Comparison of ENCODE assay signal across 22 cellular contexts in the genomic region with DNA sequence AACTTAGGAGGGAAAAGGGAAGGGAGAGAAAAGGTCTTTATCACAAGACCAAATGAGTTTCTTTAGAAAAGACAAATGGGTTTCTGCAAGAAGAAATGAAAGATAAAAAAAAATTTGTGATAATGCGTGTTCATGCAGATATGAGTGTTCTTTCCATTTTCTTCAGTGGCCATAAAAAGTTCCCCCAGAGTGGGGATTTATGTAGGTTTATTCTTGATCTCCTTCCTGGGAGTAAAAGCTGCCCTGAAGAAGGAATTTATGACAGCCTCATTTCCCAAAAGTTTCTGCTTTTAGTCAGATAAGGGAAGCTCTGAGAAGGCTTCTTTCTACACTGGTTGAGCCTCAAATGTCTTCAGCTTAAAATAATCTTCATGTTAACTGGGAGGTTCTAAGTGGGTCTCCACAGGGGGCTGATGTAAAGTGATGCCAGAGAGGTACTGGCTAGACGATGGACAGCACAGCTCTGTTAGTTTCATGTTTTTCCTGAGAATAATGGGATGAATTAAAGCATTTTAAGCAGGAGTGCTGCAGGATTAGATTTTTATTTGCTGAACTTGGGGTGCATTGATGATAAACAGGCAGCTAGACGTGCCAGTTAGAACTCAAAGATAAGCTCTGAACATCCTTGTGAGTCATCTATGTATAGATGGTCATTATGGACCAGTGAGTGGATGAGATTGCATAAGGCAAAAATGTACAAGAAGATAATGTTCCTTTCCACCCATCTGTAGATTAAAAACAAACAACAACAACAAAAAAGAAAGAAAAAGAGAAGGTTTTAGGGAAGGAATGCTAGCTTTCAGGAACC.
A peak's percentile ranks its signal among the peaks of the same experiment; 100 is the strongest.
DNase-seq lines count a peak whose midpoint lies in the region; FAIRE-seq and TF ChIP-seq lines count a peak whose summit lies in the region.
"Had no signal": no experiment of that assay in that cellular context is flagged by ENCODE, and none has a peak within 500 bp of the region (broad histone marks: within the 10 kb centered on the region; RNA-seq: fewer than 3 reads in every experiment).

No MANE protein-coding gene starts in this region.

- H3K36me3 ChIP-seq in neutrophil (no peaks in the 10 kb centered on the region), kidney (ENCODE audit: control insufficient read depth in 1 of 2, insufficient read depth in 2 of 2, low read length in 2 of 2) (no peaks in the 10 kb centered on the region)
- H3K36me3 ChIP-seq: breast epithelium had no signal

- DNase-seq in CD14-positive monocyte (ENCODE audit: low spot score) (no peak), NCI-H226 (peak; percentile 52), coronary artery (ENCODE audit: low spot score) (no peak), NCI-H1930 (lab: John Stamatoyannopoulos, UW) (no peak), kidney (no peak), T-helper 2 cell (no peak)
- DNase-seq: ACHN; activated CD4-positive, alpha-beta T cell treated with anti-CD3 and anti-CD28 coated beads, Interleukin-2, amount 50 U/mL, for 4 hours; activated T-cell treated with anti-CD3 and anti-CD28 coated beads, Interleukin-2, amount 50 U/mL, for 4 hours; CD4-positive, alpha-beta memory T cell; DMS79; effector memory CD4-positive, alpha-beta T cell; GOT3; left ventricle myocardium superior; NCI-H146; NCI-H510A treated with DMSO at 0.1 percent for 48 hours; SHP77 had no signal

- H3K27ac ChIP-seq in cingulate gyrus (ENCODE audit: low read depth, low read length) (peak overlapping the region; percentile 43), neutrophil (peak overlapping the region; percentile 68), coronary artery (no peak overlapping the region), kidney (ENCODE audit: low read depth in 2 of 2, low read length in 2 of 2) (no peak overlapping the region)

- H3K27ac Mint-ChIP-seq in CD14-positive monocyte: peak overlapping the region in 6 of 7 donors; percentile 45 to 87 (median 78)
- H3K27ac Mint-ChIP-seq: activated naive CD8-positive, alpha-beta T cell; CD4-positive, alpha-beta memory T cell; stimulated activated memory B cell treated with anti-CD40 and anti-IgM and Interleukin-4, amounts not matched to agents 10 μg/mL and 1 μg/mL and 100 μg/mL, for 72 hours had no signal

- intact Hi-C loops in CD14-positive monocyte (cut with micrococcal nuclease) (no loop called here), kidney (cut with DNase I) (no loop called here)

- H3K4me3 ChIP-seq in neutrophil (ENCODE audit: low read depth in 1 of 2, low read length in 1 of 2) (no peak overlapping the region), coronary artery (no peak overlapping the region), kidney (ENCODE audit: low read length in 2 of 2) (no peak overlapping the region)
- H3K4me3 ChIP-seq: breast epithelium had no signal

- H3K9ac ChIP-seq in kidney (ENCODE audit: low read length in 2 of 2): no peak overlapping the region

- H3K4me3 Mint-ChIP-seq in CD14-positive monocyte: no peak overlapping the region
- H3K4me3 Mint-ChIP-seq: activated naive CD8-positive, alpha-beta T cell; activated T-cell treated with anti-CD3 and anti-CD28 coated beads, Interleukin-2, amount 50 U/mL, for 4 hours; CD4-positive, alpha-beta memory T cell; stimulated activated memory B cell treated with anti-CD40 and anti-IgM and Interleukin-4, amounts not matched to agents 10 μg/mL and 1 μg/mL and 100 μg/mL, for 72 hours had no signal

- peaks cover 74 to 76% of the 10 kb centered on the region in 2 experiments for H3K4me1 ChIP-seq in neutrophil (ENCODE audit: control insufficient read depth in 1 of 2, insufficient read depth in 1 of 2, low read depth in 1 of 2, low read length in 1 of 2)
- H3K4me1 ChIP-seq in kidney (ENCODE audit: control insufficient read depth in 1 of 2, insufficient read depth in 1 of 2, low read depth in 1 of 2, low read length in 2 of 2): no peaks in the 10 kb centered on the region

- H3K27me3 Mint-ChIP-seq in CD14-positive monocyte (ENCODE audit: low read depth in 3 of 3): peaks cover 0 to 2% (median 0%) of the 10 kb centered on the region in 3 donors
- H3K27me3 Mint-ChIP-seq: stimulated activated memory B cell treated with anti-CD40 and anti-IgM and Interleukin-4, amounts not matched to agents 10 μg/mL and 1 μg/mL and 100 μg/mL, for 72 hours had no signal

- no peaks in the 10 kb centered on the region for H3K9me3 Mint-ChIP-seq in CD14-positive monocyte
- H3K9me3 Mint-ChIP-seq: activated T-cell treated with anti-CD3 and anti-CD28 coated beads, Interleukin-2, amount 50 U/mL, for 4 hours; stimulated activated memory B cell treated with anti-CD40 and anti-IgM and Interleukin-4, amounts not matched to agents 10 μg/mL and 1 μg/mL and 100 μg/mL, for 72 hours had no signal

- H3K36me3 Mint-ChIP-seq in CD14-positive monocyte: peaks cover 2 to 7% of the 10 kb centered on the region in 2 donors
- H3K36me3 Mint-ChIP-seq: activated naive CD8-positive, alpha-beta T cell; CD4-positive, alpha-beta memory T cell; stimulated activated memory B cell treated with anti-CD40 and anti-IgM and Interleukin-4, amounts not matched to agents 10 μg/mL and 1 μg/mL and 100 μg/mL, for 72 hours had no signal

- H3K9me3 ChIP-seq in neutrophil (no peaks in the 10 kb centered on the region), kidney (ENCODE audit: control insufficient read depth in 1 of 2, low read length in 2 of 2) (no peaks in the 10 kb centered on the region)
- H3K9me3 ChIP-seq: breast epithelium had no signal

- H3K4me1 Mint-ChIP-seq in CD14-positive monocyte: peaks cover 90% of the 10 kb centered on the region

- no peak for FAIRE-seq in kidney (lab: Jason Lieb, UNC)

- TF ChIP-seq CTCF in CD14-positive monocyte (IDR thresholded peaks at IDR 0.05): no peak
- no peak for TF ChIP-seq CTCF in neutrophil (IDR thresholded peaks at IDR 0.05)
- TF ChIP-seq CTCF in coronary artery (IDR thresholded peaks at IDR 0.05): no peak
- TF ChIP-seq CTCF in kidney (IDR thresholded peaks at IDR 0.05; ENCODE audit: borderline replicate concordance, extremely low read depth, insufficient read depth): no peak

- H3K27me3 ChIP-seq in neutrophil: no peaks in the 10 kb centered on the region
- H3K27me3 ChIP-seq: breast epithelium had no signal

Comparison
In these comparisons a context has a peak if more than half of its experiments do, and no peak if none do; other contexts are left out.
1. H3K27ac ChIP-seq: peak in cingulate gyrus (single experiment) and neutrophil (single experiment); none in coronary artery (0 of 2) and kidney (0 of 2).